Comparison of ENCODE assay signal across 9 cellular contexts in the genomic region with DNA sequence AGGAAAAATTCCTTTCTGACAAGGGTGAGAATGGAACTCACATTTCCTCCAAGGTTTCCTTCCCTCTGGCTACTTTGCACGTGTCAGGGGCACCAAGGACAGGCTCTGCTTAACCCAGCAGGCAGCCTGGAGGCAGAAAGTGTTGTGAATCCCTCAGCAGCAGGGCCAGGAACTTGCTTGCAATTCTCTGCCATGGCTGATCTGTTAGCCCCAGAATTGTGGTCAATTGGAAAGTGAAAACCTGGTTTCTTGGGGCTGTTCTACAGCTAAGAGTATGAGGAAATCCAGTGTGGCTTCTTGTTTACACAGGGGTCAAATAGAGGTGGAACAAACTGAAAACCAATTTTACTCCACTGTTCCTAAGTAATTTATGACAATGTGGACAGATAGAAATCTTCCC. TPM values are rescaled to one million over a fixed set of nuclear protein-coding genes. Genes with fewer than 3 reads are reported as not detected.
DNase-seq lines count a peak whose midpoint lies in the region; ATAC-seq and TF ChIP-seq lines count a peak whose summit lies in the region.
"Had no signal": no experiment of that assay in that cellular context is flagged by ENCODE, and none has a peak within 500 bp of the region (broad histone marks: within the 10 kb centered on the region; RNA-seq: fewer than 3 reads in every experiment).

No MANE protein-coding gene starts in this region.

- H3K27ac ChIP-seq in neural cell (ENCODE audit: low read length) (no peak overlapping the region), ascending aorta (no peak overlapping the region)
- H3K27ac ChIP-seq: SJSA1 had no signal

- no peaks in the 10 kb centered on the region for H4K20me1 ChIP-seq in neural cell (ENCODE audit: insufficient read depth)

- H3K4me1 ChIP-seq in ascending aorta, result no peaks in the 10 kb centered on the region
- H3K4me1 ChIP-seq: SJSA1 had no signal

- no peak overlapping the region for H3K4me2 ChIP-seq in neural cell (ENCODE audit: low read length)

- DNase-seq in NOMO-1 treated with DMSO at 0.1 percent for 48 hours (lab: John Stamatoyannopoulos, UW; ENCODE audit: unreplicated experiment) (peak; percentile 82), pons (ENCODE audit: low spot score) (no peak), hepatic stellate cell (ENCODE audit: low spot score) (no peak), ascending aorta (ENCODE audit: low spot score in 2 of 2) (no peak), NCI-H1694 treated with DMSO at 0.1 percent for 48 hours (lab: John Stamatoyannopoulos, UW) (no peak)

- intact Hi-C loops in ascending aorta (cut with DNase I), result loop anchor here (10.0 kb wide), 1 partner anchor 138 kb away; no protein-coding TSS in a partner anchor

- H3F3A ChIP-seq in neural cell (ENCODE audit: insufficient read depth, low read length, poor library complexity, severe bottlenecking), result no peaks in the 10 kb centered on the region

- TF ChIP-seq RAD21 in neural cell (conservative IDR thresholded peaks at IDR 0.05), result no peak

- peak; percentile 88 for ATAC-seq in GM19025 (IDR thresholded peaks at IDR 0.05; ENCODE audit: low read depth, unreplicated experiment)
- peak; percentile 85 for ATAC-seq in HG02798 (IDR thresholded peaks at IDR 0.05; ENCODE audit: poor library complexity, unreplicated experiment)

- H3K4me3 ChIP-seq in neural cell (ENCODE audit: low read length), result peak overlapping the region; percentile 12
- no peak overlapping the region for H3K4me3 ChIP-seq in ascending aorta
- H3K4me3 ChIP-seq: SJSA1 had no signal

- no peak overlapping the region for H2AFZ ChIP-seq in neural cell (ENCODE audit: low read depth, low read length)

- H3K9me2 ChIP-seq in neural cell (ENCODE audit: insufficient read depth, low read length), result no peaks in the 10 kb centered on the region

- TF ChIP-seq EP300 in neural cell (conservative IDR thresholded peaks at IDR 0.05; ENCODE audit: poor library complexity, severe bottlenecking), result no peak

- no peaks in the 10 kb centered on the region for H3K27me3 ChIP-seq in neural cell (ENCODE audit: insufficient read depth, low read depth, low read length)
- H3K27me3 ChIP-seq in ascending aorta, result no peaks in the 10 kb centered on the region
- H3K27me3 ChIP-seq: SJSA1 had no signal

- H3K79me2 ChIP-seq in neural cell (replicated peaks; ENCODE audit: insufficient read depth, low read length), result no peaks in the 10 kb centered on the region

- H3K9ac ChIP-seq in neural cell (ENCODE audit: low read length), result no peak overlapping the region

- H3K36me3 ChIP-seq in neural cell (ENCODE audit: insufficient read depth, low read length) (no peaks in the 10 kb centered on the region), ascending aorta (no peaks in the 10 kb centered on the region)
- H3K36me3 ChIP-seq: SJSA1 had no signal

- H3K9me3 ChIP-seq in neural cell (ENCODE audit: low read length) (no peaks in the 10 kb centered on the region), ascending aorta (no peaks in the 10 kb centered on the region)
- H3K9me3 ChIP-seq: SJSA1 had no signal

- no peak for TF ChIP-seq CTCF in neural cell (IDR thresholded peaks at IDR 0.05; ENCODE audit: poor library complexity, severe bottlenecking)
- no peak for TF ChIP-seq CTCF in ascending aorta (IDR thresholded peaks at IDR 0.05)

TF ChIP-seq in neural cell, 6 proteins besides CTCF, POLR2A, EP300 and RAD21:
- TF ChIP-seq TAF1 (IDR thresholded peaks at IDR 0.05; ENCODE audit: low read depth) (no peak), MXI1 (conservative IDR thresholded peaks at IDR 0.05; ENCODE audit: poor library complexity, severe bottlenecking) (no peak)

RNA-seq across cellular contexts. Expression of a gene that starts 38.3 kb away (rescaled TPM):
- polyA plus RNA-seq in neural cell, result 21.2 and 24.0 TPM in 2 replicates
- 45.3 and 58.3 TPM in 2 replicates for polyA minus RNA-seq in neural cell
- 21.4 TPM for total RNA-seq in ascending aorta
